ENCODE assay signal across 24 cellular contexts in the genomic region with DNA sequence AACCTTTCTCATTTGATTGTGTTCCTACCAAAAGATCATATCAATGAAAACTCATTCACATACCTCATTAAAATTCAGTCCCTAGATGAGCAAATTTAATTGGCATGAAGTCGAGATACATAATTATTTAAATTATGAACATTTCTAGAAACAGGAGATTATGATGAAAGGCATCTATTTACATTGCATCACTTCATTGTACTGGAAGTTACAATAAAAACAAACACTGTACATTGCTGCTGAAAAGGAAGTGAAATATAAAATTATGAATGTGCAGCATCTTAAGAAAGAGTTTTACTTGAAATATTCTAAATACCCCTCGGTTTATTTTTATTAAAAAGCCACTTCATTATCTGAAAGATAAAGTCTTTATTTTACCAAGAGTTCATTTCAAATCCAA.
"Had no signal": no experiment of that assay in that cellular context is flagged by ENCODE, and none has a peak within 500 bp of the region (broad histone marks: within the 10 kb centered on the region; RNA-seq: fewer than 3 reads in every experiment).

No MANE protein-coding gene starts in this region.

- H3K36me3 Mint-ChIP-seq: activated CD8-positive, alpha-beta memory T cell treated with anti-CD3 and anti-CD28 coated beads, Interleukin-2, amount 10 ng/mL, durations not matched to agents 7 days and 5 days; activated naive CD4-positive, alpha-beta T cell treated with anti-CD3 and anti-CD28 coated beads, Interleukin-2, amount 50 U/mL, for 24 hours; natural killer cell had no signal

- H3K9me3 ChIP-seq: ascending aorta, esophagus squamous epithelium, left lung, upper lobe of right lung had no signal

- DNase-seq: activated CD4-positive, alpha-beta T cell treated with anti-CD3 and anti-CD28 coated beads, Interleukin-2, amount 10 ng/mL, durations not matched to agents 24 days and 14 days; activated CD8-positive, alpha-beta memory T cell treated with anti-CD3 and anti-CD28 coated beads, Interleukin-2, amount 10 ng/mL, durations not matched to agents 7 days and 5 days; activated CD8-positive, alpha-beta T cell treated with anti-CD3 and anti-CD28 coated beads for 36 hours; activated gamma-delta T cell treated with Interleukin-2 at 50 U/mL for 16 hours; activated T-cell treated with anti-CD3 and anti-CD28 coated beads for 4 hours; cerebellar nuclear complex; cortex of kidney; endodermal cell; esophagus squamous epithelium; foreskin keratinocyte; left lung; natural killer cell; retina; stimulated activated CD4-positive, alpha-beta T cell treated with anti-CD3 and anti-CD28 coated beads, Interleukin-12 subunit alpha, Interleukin-12 subunit beta, amount 100 ng/mL, for 4 hours; stimulated activated CD4-positive, alpha-beta T cell treated with anti-CD3 and anti-CD28 coated beads, Interleukin-4, amount 100 ng/mL, for 4 hours; stimulated activated naive CD8-positive, alpha-beta T cell treated with anti-CD3 and anti-CD28 coated beads, Interleukin-15, Interleukin-2, amounts not matched to agents 100 U/mL and 50 U/mL, for 24 hours; upper lobe of right lung had no signal

- H3K4me3 Mint-ChIP-seq: activated CD4-positive, alpha-beta T cell treated with anti-CD3 and anti-CD28 coated beads, Interleukin-2, amount 10 ng/mL, durations not matched to agents 24 days and 14 days; activated CD8-positive, alpha-beta memory T cell treated with anti-CD3 and anti-CD28 coated beads, Interleukin-2, amount 10 ng/mL, durations not matched to agents 7 days and 5 days; activated CD8-positive, alpha-beta T cell treated with anti-CD3 and anti-CD28 coated beads for 36 hours; activated naive CD4-positive, alpha-beta T cell treated with anti-CD3 and anti-CD28 coated beads, Interleukin-2, amount 50 U/mL, for 24 hours; activated T-helper 1 cell treated with anti-CD3 and anti-CD28 coated beads, Interleukin-12 subunit alpha, Interleukin-12 subunit beta, Interleukin-2, Interleukin-4 antibody, amounts not matched to agents 30 ng/mL and 10 ng/mL and 1 ng/mL, durations not matched to agents 14 hours and 24 hours and 36 hours; endodermal cell; natural killer cell; T-helper 2 cell treated with Interferon-gamma antibody and Interleukin-4, amounts not matched to agents 5 μg/mL and 100 μg/mL, for 36 hours had no signal

- ATAC-seq: activated CD4-positive, CD25-positive, alpha-beta regulatory T cell treated with anti-CD3 and anti-CD28 coated beads, Interleukin-2, amount 50 U/mL, for 24 hours; activated CD8-positive, alpha-beta memory T cell treated with anti-CD3 and anti-CD28 coated beads, Interleukin-2, amount 10 ng/mL, durations not matched to agents 7 days and 5 days; activated CD8-positive, alpha-beta T cell treated with anti-CD3 and anti-CD28 coated beads for 36 hours; foreskin keratinocyte; left lung; natural killer cell; stimulated activated naive CD8-positive, alpha-beta T cell treated with anti-CD3 and anti-CD28 coated beads, Interleukin-15, Interleukin-2, amounts not matched to agents 100 U/mL and 50 U/mL, for 24 hours; upper lobe of right lung had no signal

- H3K27me3 ChIP-seq: ascending aorta, esophagus squamous epithelium, foreskin keratinocyte, left lung, upper lobe of right lung had no signal

- H3K4me3 ChIP-seq: ascending aorta, esophagus squamous epithelium, left lung, upper lobe of right lung had no signal

- H3K27me3 Mint-ChIP-seq: activated CD4-positive, alpha-beta T cell treated with anti-CD3 and anti-CD28 coated beads, Interleukin-2, amount 10 ng/mL, durations not matched to agents 24 days and 14 days; activated CD8-positive, alpha-beta memory T cell treated with anti-CD3 and anti-CD28 coated beads, Interleukin-2, amount 10 ng/mL, durations not matched to agents 7 days and 5 days; activated CD8-positive, alpha-beta T cell treated with anti-CD3 and anti-CD28 coated beads for 36 hours; activated naive CD4-positive, alpha-beta T cell treated with anti-CD3 and anti-CD28 coated beads, Interleukin-2, amount 50 U/mL, for 24 hours; progenitor cell of endocrine pancreas had no signal

- H3K27ac Mint-ChIP-seq: activated CD4-positive, alpha-beta T cell treated with anti-CD3 and anti-CD28 coated beads, Interleukin-2, amount 10 ng/mL, durations not matched to agents 24 days and 14 days; activated CD8-positive, alpha-beta memory T cell treated with anti-CD3 and anti-CD28 coated beads, Interleukin-2, amount 10 ng/mL, durations not matched to agents 7 days and 5 days; activated CD8-positive, alpha-beta T cell treated with anti-CD3 and anti-CD28 coated beads for 36 hours; activated naive CD4-positive, alpha-beta T cell treated with anti-CD3 and anti-CD28 coated beads, Interleukin-2, amount 50 U/mL, for 24 hours; activated T-helper 1 cell treated with anti-CD3 and anti-CD28 coated beads, Interleukin-12 subunit alpha, Interleukin-12 subunit beta, Interleukin-2, Interleukin-4 antibody, amounts not matched to agents 30 ng/mL and 10 ng/mL and 1 ng/mL, durations not matched to agents 14 hours and 24 hours and 36 hours; endodermal cell; natural killer cell; progenitor cell of endocrine pancreas; T-helper 2 cell treated with Interferon-gamma antibody and Interleukin-4, amounts not matched to agents 5 μg/mL and 100 μg/mL, for 36 hours had no signal

- H3K36me3 ChIP-seq: ascending aorta, esophagus squamous epithelium, left lung, upper lobe of right lung had no signal

- H3K4me1 ChIP-seq: ascending aorta, esophagus squamous epithelium, foreskin keratinocyte, left lung, upper lobe of right lung had no signal

- H3K4me1 Mint-ChIP-seq: activated CD4-positive, alpha-beta T cell treated with anti-CD3 and anti-CD28 coated beads, Interleukin-2, amount 10 ng/mL, durations not matched to agents 24 days and 14 days; activated CD8-positive, alpha-beta memory T cell treated with anti-CD3 and anti-CD28 coated beads, Interleukin-2, amount 10 ng/mL, durations not matched to agents 7 days and 5 days; activated naive CD4-positive, alpha-beta T cell treated with anti-CD3 and anti-CD28 coated beads, Interleukin-2, amount 50 U/mL, for 24 hours; natural killer cell had no signal

- H3K9me3 Mint-ChIP-seq: activated CD4-positive, alpha-beta T cell treated with anti-CD3 and anti-CD28 coated beads, Interleukin-2, amount 10 ng/mL, durations not matched to agents 24 days and 14 days; activated naive CD4-positive, alpha-beta T cell treated with anti-CD3 and anti-CD28 coated beads, Interleukin-2, amount 50 U/mL, for 24 hours; endodermal cell had no signal

- H3K27ac ChIP-seq: ascending aorta, esophagus squamous epithelium, foreskin keratinocyte, left lung, upper lobe of right lung, VCaP had no signal
